Comparison of ENCODE assay signal across 16 cellular contexts in genomic region chr1:209380396-209380795, GRCh38.
DNase-seq lines count a peak whose midpoint lies in the region; ATAC-seq and TF ChIP-seq lines count a peak whose summit lies in the region.
"Had no signal": no experiment of that assay in that cellular context is flagged by ENCODE, and none has a peak within 500 bp of the region (broad histone marks: within the 10 kb centered on the region; RNA-seq: fewer than 3 reads in every experiment).

No MANE protein-coding gene starts in this region.

- H4K91ac ChIP-seq in IMR-90 (ENCODE audit: insufficient read depth, low read depth, low read length) = no peak overlapping the region

- no CpG with 5 or more reads among the region's 1 CpG for WGBS in IMR-90 (ENCODE audit: extremely low coverage in 2 of 2, insufficient read length in 1 of 2), 2 experiments
- no CpG with 5 or more reads among the region's 1 CpG for WGBS in mesendoderm (ENCODE audit: extremely low coverage, insufficient coverage, low lambda C conversion rate)
- WGBS in ovary, 3 donors = 76 to 90% (median 79%) methylated on average over 1 of the region's 1 CpG
- 83 to 87% methylated on average over 1 of the region's 1 CpG for WGBS in tibial nerve, 2 donors

- no peak overlapping the region; a peak in 1 of 4 replicates for H4K8ac ChIP-seq in IMR-90 (ENCODE audit: low read depth in 2 of 2, low read length in 2 of 2)
- no peak overlapping the region for H4K8ac ChIP-seq in mesendoderm (ENCODE audit: low read depth, low read length)

- no peak overlapping the region for H2AFZ ChIP-seq in IMR-90 (replicated peaks; ENCODE audit: low read length, poor library complexity)

- H3K9me1 ChIP-seq in IMR-90 (ENCODE audit: insufficient read depth, low read length) = no peaks in the 10 kb centered on the region

- TF ChIP-seq POLR2A in IMR-90 (IDR thresholded peaks at IDR 0.05; ENCODE audit: low read depth, low read length) (no peak), ovary (IDR thresholded peaks at IDR 0.05) (no peak), tibial nerve (IDR thresholded peaks at IDR 0.05) (no peak)

- H3K4me3 ChIP-seq in IMR-90 (ENCODE audit: insufficient read depth, low read depth, low read length) (no peak overlapping the region), mesendoderm (ENCODE audit: low read length) (no peak overlapping the region), ovary (no peak overlapping the region), tibial nerve (no peak overlapping the region)
- H3K4me3 ChIP-seq: BLaER1 treated with 17β-estradiol and CSF1 and Interleukin-3, amounts not matched to agents 10 nM and 100 nM had no signal

- H3K9ac ChIP-seq in IMR-90 (ENCODE audit: low read depth, low read length) (no peak overlapping the region), mesendoderm (ENCODE audit: low read length) (no peak overlapping the region)
- H3K9ac ChIP-seq: BLaER1 treated with 17β-estradiol and CSF1 and Interleukin-3, amounts not matched to agents 10 nM and 100 nM had no signal

- H3K4me1 ChIP-seq in IMR-90 (ENCODE audit: control insufficient read depth, insufficient read depth, low read length) = peaks cover 11% of the 10 kb centered on the region; the same call in 1 of the 2 replicates
- peaks cover 16% of the 10 kb centered on the region for H3K4me1 ChIP-seq in mesendoderm (ENCODE audit: control insufficient read depth, low read depth, low read length)
- no peaks in the 10 kb centered on the region for H3K4me1 ChIP-seq in ovary (ENCODE audit: insufficient read depth)
- H3K4me1 ChIP-seq in tibial nerve = peaks cover 0 to 4% (median 0%) of the 10 kb centered on the region in 4 donors

- H2BK5ac ChIP-seq in IMR-90 (ENCODE audit: low read depth, low read length, poor library complexity, severe bottlenecking) (peak overlapping the region; percentile 53), mesendoderm (ENCODE audit: low read length) (no peak overlapping the region)

- H2BK120ac ChIP-seq in IMR-90 (ENCODE audit: low read depth, low read length) = no peak overlapping the region
- no peak overlapping the region for H2BK120ac ChIP-seq in mesendoderm (ENCODE audit: low read depth, low read length)

- no peak overlapping the region for H3K14ac ChIP-seq in IMR-90 (replicated peaks; ENCODE audit: low read depth, low read length)

- no peak for TF ChIP-seq CTCF in IMR-90 (conservative IDR thresholded peaks at IDR 0.05; ENCODE audit: low read depth, low read length)
- TF ChIP-seq CTCF in ovary (IDR thresholded peaks at IDR 0.05) = no peak
- TF ChIP-seq CTCF in tibial nerve (IDR thresholded peaks at IDR 0.05) = no peak

- dilution Hi-C loops in IMR-90 (cut with HindIII; ENCODE audit: low sequenced_read_pairs, unreplicated experiment) = no loop called here

- CTCF ChIA-PET in IMR-90 (lab: Yijun Ruan, JAX) = no interaction called here

- no peaks in the 10 kb centered on the region for H3K79me2 ChIP-seq in mesendoderm (ENCODE audit: control insufficient read depth, insufficient read depth, low read length)

- H2AK9ac ChIP-seq in IMR-90 (replicated peaks; ENCODE audit: low read depth, low read length, poor library complexity) = no peak overlapping the region

- H3K79me1 ChIP-seq in IMR-90 (ENCODE audit: low read depth in 1 of 2, low read length in 2 of 2) (no peaks in the 10 kb centered on the region), mesendoderm (ENCODE audit: low read length) (no peaks in the 10 kb centered on the region)

- H2AK5ac ChIP-seq in IMR-90 (ENCODE audit: low read depth, low read length) (no peak overlapping the region), mesendoderm (ENCODE audit: low read length) (no peak overlapping the region)

- no peak for TF ChIP-seq EP300 in ovary (IDR thresholded peaks at IDR 0.05)
- TF ChIP-seq EP300 in tibial nerve (IDR thresholded peaks at IDR 0.05) = no peak

- H4K5ac ChIP-seq in IMR-90 (ENCODE audit: low read depth, low read length) (no peak overlapping the region), mesendoderm (ENCODE audit: low read length) (no peak overlapping the region)

- no peaks in the 10 kb centered on the region for H3K9me3 ChIP-seq in IMR-90 (ENCODE audit: control insufficient read depth, insufficient read depth, low read length)
- H3K9me3 ChIP-seq in ovary = no peaks in the 10 kb centered on the region
- no peaks in the 10 kb centered on the region for H3K9me3 ChIP-seq in tibial nerve
- H3K9me3 ChIP-seq: BLaER1 treated with 17β-estradiol and CSF1 and Interleukin-3, amounts not matched to agents 10 nM and 100 nM had no signal

- H3K4me2 ChIP-seq in IMR-90 (ENCODE audit: low read depth, low read length) (peak overlapping the region; percentile 42; the same call in 1 of the 2 replicates), mesendoderm (ENCODE audit: low read length) (no peak overlapping the region)

- no peaks in the 10 kb centered on the region for H4K20me1 ChIP-seq in IMR-90 (ENCODE audit: insufficient read depth, low read length)
- H4K20me1 ChIP-seq: BLaER1 treated with 17β-estradiol and CSF1 and Interleukin-3, amounts not matched to agents 10 nM and 100 nM had no signal

- peak; percentile 69 for ATAC-seq in IMR-90 (ENCODE audit: low read depth)
- ATAC-seq in GM21423 (IDR thresholded peaks at IDR 0.05; ENCODE audit: unreplicated experiment) = no peak
- ATAC-seq: CD8-positive, alpha-beta T cell; HepG2 had no signal

- TF ChIP-seq RAD21 in IMR-90 (IDR thresholded peaks at IDR 0.05; ENCODE audit: low read length) = no peak

- in situ Hi-C loops in IMR-90 (cut with MboI; ENCODE audit: low sequenced_read_pairs) = no loop called here

- no TSS peak for BruUV-seq in IMR-90 (replicated peaks; lab: Mats Ljungman, UMichigan)

- no peak overlapping the region for H2BK15ac ChIP-seq in IMR-90 (ENCODE audit: low read depth, low read length)
- peak overlapping the region; percentile 37 for H2BK15ac ChIP-seq in mesendoderm (replicated peaks; ENCODE audit: low read depth)

- no peaks in the 10 kb centered on the region for H3K36me3 ChIP-seq in IMR-90 (ENCODE audit: control insufficient read depth, insufficient read depth, low read length)
- no peaks in the 10 kb centered on the region for H3K36me3 ChIP-seq in mesendoderm (ENCODE audit: control insufficient read depth, insufficient read depth, low read length)
- H3K36me3 ChIP-seq in ovary = no peaks in the 10 kb centered on the region
- H3K36me3 ChIP-seq in tibial nerve = no peaks in the 10 kb centered on the region
- H3K36me3 ChIP-seq: BLaER1 treated with 17β-estradiol and CSF1 and Interleukin-3, amounts not matched to agents 10 nM and 100 nM had no signal

- H3K23ac ChIP-seq in IMR-90 (ENCODE audit: low read depth, low read length) (no peak overlapping the region), mesendoderm (ENCODE audit: low read length) (no peak overlapping the region)

- H3K18ac ChIP-seq in IMR-90 (ENCODE audit: low read depth, low read length) (peak overlapping the region; percentile 63; the same call in 1 of the 2 replicates), mesendoderm (ENCODE audit: low read length) (no peak overlapping the region)

- no peak overlapping the region for H2BK20ac ChIP-seq in IMR-90 (ENCODE audit: low read depth, low read length)

- no peak overlapping the region for H3K56ac ChIP-seq in IMR-90 (ENCODE audit: extremely low read depth, insufficient read depth, low read length)
- no peak overlapping the region for H3K56ac ChIP-seq in mesendoderm (ENCODE audit: low read length)

- POLR2A ChIA-PET in IMR-90 (lab: Charles Lee; ENCODE audit: unreplicated experiment) = no interaction called here

- H3K27ac ChIP-seq in IMR-90 (ENCODE audit: insufficient read depth, low read length) (no peak overlapping the region), epithelial cell of prostate (peak overlapping the region; percentile 8), mesendoderm (ENCODE audit: low read depth, low read length) (no peak overlapping the region), ovary (no peak overlapping the region), tibial nerve (no peak overlapping the region)
- H3K27ac ChIP-seq: BLaER1 treated with 17β-estradiol and CSF1 and Interleukin-3, amounts not matched to agents 10 nM and 100 nM had no signal

- intact Hi-C loops in IMR-90 (cut with micrococcal nuclease) = no loop called here
- intact Hi-C loops in ovary (cut with DNase I) = no loop called here

- H3K27me3 ChIP-seq in IMR-90 (ENCODE audit: control insufficient read depth, insufficient read depth, low read length) = no peaks in the 10 kb centered on the region
- H3K27me3 ChIP-seq in mesendoderm (ENCODE audit: insufficient read depth, low read length, poor library complexity) = no peaks in the 10 kb centered on the region
- no peaks in the 10 kb centered on the region for H3K27me3 ChIP-seq in ovary
- no peaks in the 10 kb centered on the region for H3K27me3 ChIP-seq in tibial nerve
- H3K27me3 ChIP-seq: BLaER1 treated with 17β-estradiol and CSF1 and Interleukin-3, amounts not matched to agents 10 nM and 100 nM had no signal

- H3K4ac ChIP-seq in IMR-90 (ENCODE audit: low read depth, low read length) (no peak overlapping the region), mesendoderm (ENCODE audit: low read depth, low read length) (peak overlapping the region; percentile 37)

- peak; percentile 16 for DNase-seq in EH (ENCODE audit: low read depth)
- peak; percentile 39 for DNase-seq in IMR-90
- DNase-seq in epithelial cell of prostate (ENCODE audit: low read depth, low spot score) = no peak
- DNase-seq in mesendoderm = no peak
- no peak for DNase-seq in kidney glomerular epithelial cell (lab: John Stamatoyannopoulos, UW)
- no peak for DNase-seq in ovary
- no peak for DNase-seq in tibial nerve (ENCODE audit: low spot score in 2 of 2)
- DNase-seq: 8988T; Calu3; CD8-positive, alpha-beta T cell; DMS79 treated with DMSO at 0.1 percent for 48 hours; EL; H9 had no signal

TF ChIP-seq in IMR-90, 13 proteins besides CTCF, POLR2A, EP300 and RAD21:
- no peak for TF ChIP-seq MAFK (IDR thresholded peaks at IDR 0.05; ENCODE audit: low read depth, low read length)
- no peak for TF ChIP-seq RFX5 (IDR thresholded peaks at IDR 0.05; ENCODE audit: low read depth, low read length)
- TF ChIP-seq BHLHE40 (IDR thresholded peaks at IDR 0.05; ENCODE audit: low read depth, low read length) = no peak
- peak; percentile 16; the same call in 1 of the 2 replicates for TF ChIP-seq CEBPB (IDR thresholded peaks at IDR 0.05; ENCODE audit: low read depth, low read length)
TF ChIP-seq in IMR-90: peak in this region for 1.

Comparison
In these comparisons a context has a peak if more than half of its experiments do, and no peak if none do; other contexts are left out.
1. DNase-seq: peak in EH (single experiment) and IMR-90 (single experiment); none in epithelial cell of prostate (single experiment), mesendoderm (single experiment), kidney glomerular epithelial cell (single experiment), ovary (0 of 5) and tibial nerve (0 of 2).